Comparison of ENCODE assay signal across 12 cellular contexts in the genomic region with DNA sequence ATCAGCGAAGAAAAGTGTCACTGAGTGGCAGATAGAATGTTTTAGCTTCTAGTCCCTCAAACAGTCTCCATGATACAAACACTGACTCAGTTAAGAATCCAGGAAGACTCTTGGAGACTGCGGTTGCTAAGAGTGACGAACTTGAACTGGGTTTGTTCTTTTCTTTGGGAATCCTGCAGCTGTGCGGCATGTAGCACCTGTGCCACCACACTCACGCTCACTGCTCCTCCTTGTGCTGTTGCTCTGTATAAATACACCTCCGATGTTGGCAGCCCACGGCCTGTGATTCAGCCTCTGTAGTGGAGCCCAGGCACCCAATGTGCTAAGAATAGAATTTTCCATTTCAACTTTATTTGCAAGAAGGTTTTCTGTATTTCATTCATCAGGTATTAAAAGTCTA.
DNase-seq lines count a peak whose midpoint lies in the region; ATAC-seq and TF ChIP-seq lines count a peak whose summit lies in the region.
"Had no signal": no experiment of that assay in that cellular context is flagged by ENCODE, and none has a peak within 500 bp of the region (broad histone marks: within the 10 kb centered on the region; RNA-seq: fewer than 3 reads in every experiment).

No MANE protein-coding gene starts in this region.

- CTCF ChIA-PET in HEK293 (lab: Yijun Ruan, JAX): interaction anchor here (0.6 to 1.4 kb wide), 3 partner anchors 31 to 653 kb away, joined by 3 read pairs; no protein-coding TSS in a partner anchor

- H3K36me3 ChIP-seq in HEK293 (ENCODE audit: control insufficient read depth in 2 of 2, insufficient read depth in 1 of 2, low read length in 2 of 2): no peaks in the 10 kb centered on the region
- H3K36me3 ChIP-seq: BLaER1 treated with 17β-estradiol and CSF1 and Interleukin-3, amounts not matched to agents 10 nM and 100 nM; tibial nerve had no signal

- no peak for ATAC-seq in HG03571 (IDR thresholded peaks at IDR 0.05; ENCODE audit: unreplicated experiment)
- ATAC-seq in HG03469 (IDR thresholded peaks at IDR 0.05; ENCODE audit: unreplicated experiment): no peak

- H3K27ac ChIP-seq in HEK293 (ENCODE audit: extremely low read depth, low read depth, low read length): no peak overlapping the region
- H3K27ac ChIP-seq: BLaER1 treated with 17β-estradiol and CSF1 and Interleukin-3, amounts not matched to agents 10 nM and 100 nM; SK-N-MC; tibial nerve had no signal

- TF ChIP-seq CTCF in HEK293 (tag by site-specific recombination; IDR thresholded peaks at IDR 0.05): no peak
- no peak for TF ChIP-seq CTCF in epithelial cell of esophagus (IDR thresholded peaks at IDR 0.05; ENCODE audit: insufficient read depth, low read depth, low read length, missing control alignments)

- no peaks in the 10 kb centered on the region for H3K4me1 ChIP-seq in HEK293 (ENCODE audit: control insufficient read depth, insufficient read depth, low read length)

- POLR2A ChIA-PET in HEK293 (lab: Yijun Ruan, JAX): no interaction called here

- DNase-seq in NCI-H2107 (lab: John Stamatoyannopoulos, UW): peak; percentile 87
- DNase-seq in epithelial cell of esophagus (ENCODE audit: low read depth): peak; percentile 55
- peak in 43 of 56 donors; percentile 6 to 90 (median 54) for DNase-seq in nucleus accumbens (lab: John Stamatoyannopoulos, UW)
- no peak for DNase-seq in KG1 (lab: John Stamatoyannopoulos, UW)
- DNase-seq: activated naive CD4-positive, alpha-beta T cell treated with Interleukin-2 at 50 U/mL for 16 hours; DND-41 had no signal

- H3K9me3 ChIP-seq in HEK293 (ENCODE audit: control insufficient read depth, insufficient read depth, low read depth, low read length): no peaks in the 10 kb centered on the region
- H3K9me3 ChIP-seq: tibial nerve had no signal

- H3K4me3 ChIP-seq in HEK293 (ENCODE audit: low read depth, low read length) (no peak overlapping the region), epithelial cell of esophagus (ENCODE audit: low read length) (no peak overlapping the region)
- H3K4me3 ChIP-seq: BLaER1 treated with 17β-estradiol and CSF1 and Interleukin-3, amounts not matched to agents 10 nM and 100 nM; SK-N-MC; tibial nerve had no signal

TF ChIP-seq in HEK293, 187 proteins besides CTCF, POLR2A, EP300 and RAD21:
- TF ChIP-seq ZFHX2 (tag by site-specific recombination; conservative IDR thresholded peaks at IDR 0.05) (0 out of 2 replicates have a peak, but pooled peaks have one; percentile 17), ZNF426 (tag by site-specific recombination; IDR thresholded peaks at IDR 0.05) (no peak)
